ENCODE assay signal across 8 cellular contexts in the genomic region with DNA sequence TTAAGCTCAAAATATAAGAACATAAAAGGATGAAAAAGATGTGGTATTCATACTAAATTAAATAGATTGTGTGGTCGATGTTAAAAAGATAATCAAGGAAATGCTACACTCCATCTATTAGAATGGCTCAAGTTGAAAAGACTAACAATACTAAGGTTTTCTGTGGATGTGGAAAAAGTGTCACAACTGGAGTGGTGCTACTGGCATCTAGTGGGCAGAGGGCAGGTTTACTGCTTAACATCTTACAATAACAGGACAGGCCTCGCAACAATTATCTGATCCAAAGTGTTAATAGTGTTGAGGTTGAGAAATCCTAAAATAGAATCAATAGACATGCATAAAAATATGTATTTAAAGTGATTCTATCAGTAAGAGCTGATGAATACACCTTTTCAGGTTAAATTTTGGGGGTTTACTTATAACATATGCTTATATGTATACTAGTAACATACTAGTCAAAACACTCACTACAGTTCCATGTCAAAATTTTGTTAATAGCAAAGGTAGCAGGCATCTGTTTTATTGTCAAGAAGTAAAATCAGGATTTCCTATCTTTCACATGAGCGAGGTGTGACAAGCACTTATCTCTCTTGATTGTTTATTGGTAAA.
DNase-seq lines count a peak whose midpoint lies in the region; ATAC-seq lines count a peak whose summit lies in the region.

No MANE protein-coding gene starts in this region.

- no peaks in the 10 kb centered on the region for H3K27me3 ChIP-seq in HAP-1 (ENCODE audit: low read depth)

- ATAC-seq in HG02798 (IDR thresholded peaks at IDR 0.05; ENCODE audit: poor library complexity, unreplicated experiment), result no peak

- peak; percentile 43 for DNase-seq in AG20443 (ENCODE audit: low spot score)
- peak; percentile 17 to 26 for DNase-seq in HAP-1 (ENCODE audit: low spot score in 2 of 2)
- peak; percentile 73 for DNase-seq in RKO (ENCODE audit: low spot score)
- peak; percentile 58 for DNase-seq in glomerular visceral epithelial cell (ENCODE audit: extremely low spot score)
- DNase-seq in posterior vena cava (ENCODE audit: low spot score), result no peak
- DNase-seq in activated T-cell treated with anti-CD3 and anti-CD28 coated beads for 4 hours, result no peak
- DNase-seq in NCI-H187 (lab: John Stamatoyannopoulos, UW), result no peak

- H3K4me3 ChIP-seq in HAP-1, result no peak overlapping the region

- in situ Hi-C loops in HAP-1 (cut with MboI; ENCODE audit: low sequenced_read_pairs), result no loop called here

- intact Hi-C loops in posterior vena cava (cut with DNase I), result no loop called here

- no peaks in the 10 kb centered on the region for H3K9me3 ChIP-seq in HAP-1

- no peaks in the 10 kb centered on the region; the same call in 1 of the 2 replicates for H3K4me1 ChIP-seq in HAP-1

- H3K36me3 ChIP-seq in HAP-1 (replicated peaks), result no peaks in the 10 kb centered on the region

Comparison
In these comparisons a context has a peak if more than half of its experiments do, and no peak if none do; other contexts are left out.
1. DNase-seq: peak in AG20443 (single experiment), HAP-1 (2 of 2), RKO (single experiment) and glomerular visceral epithelial cell (single experiment); none in posterior vena cava (single experiment), activated T-cell treated with anti-CD3 and anti-CD28 coated beads for 4 hours (single experiment) and NCI-H187 (0 of 2).